In the genomic region with DNA sequence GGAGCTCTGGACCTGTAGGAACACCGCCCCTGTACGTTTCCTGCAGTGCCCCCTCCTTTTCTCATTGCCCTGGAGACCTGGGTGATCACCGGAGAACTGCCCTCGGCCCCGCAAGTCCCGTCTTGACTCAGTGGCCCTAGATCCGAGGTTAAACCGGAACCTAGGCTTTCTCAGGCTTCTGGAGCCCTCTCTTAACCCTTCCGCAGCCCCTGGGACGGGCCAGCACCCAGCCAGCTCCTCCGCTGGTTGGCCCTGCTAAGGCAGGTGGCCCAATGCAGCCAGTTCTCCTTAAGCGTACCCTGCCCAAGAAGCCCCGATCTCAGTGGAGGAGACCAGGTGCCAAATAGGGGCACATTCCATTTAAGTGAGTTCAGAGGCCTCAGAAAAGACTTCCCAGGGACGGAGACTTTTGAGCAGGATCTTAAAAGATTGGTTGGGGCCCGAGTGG, we compare ENCODE assay signal across 1 cellular context.
TF ChIP-seq lines count a peak whose summit lies in the region.

No MANE protein-coding gene starts in this region.

TF ChIP-seq in WTC11, 78 proteins besides CTCF, POLR2A, EP300 and RAD21 (continued from another document):
- TF ChIP-seq, protein P1, sequence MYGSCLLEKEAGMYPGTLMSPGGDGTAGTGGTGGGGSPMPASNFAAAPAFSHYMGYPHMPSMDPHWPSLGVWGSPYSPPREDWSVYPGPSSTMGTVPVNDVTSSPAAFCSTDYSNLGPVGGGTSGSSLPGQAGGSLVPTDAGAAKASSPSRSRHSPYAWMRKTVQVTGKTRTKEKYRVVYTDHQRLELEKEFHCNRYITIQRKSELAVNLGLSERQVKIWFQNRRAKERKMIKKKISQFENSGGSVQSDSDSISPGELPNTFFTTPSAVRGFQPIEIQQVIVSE (CRISPR knock-in tag; IDR thresholded peaks at IDR 0.05; ENCODE audit: borderline replicate concordance), result no peak
- TF ChIP-seq EMX1 (CRISPR knock-in tag; IDR thresholded peaks at IDR 0.05) (no peak), ELF4 (CRISPR knock-in tag; IDR thresholded peaks at IDR 0.05; ENCODE audit: low read depth) (no peak), ZNF671 (CRISPR knock-in tag; IDR thresholded peaks at IDR 0.05) (no peak), MYBL2 (CRISPR knock-in tag; IDR thresholded peaks at IDR 0.05) (no peak)
- TF ChIP-seq, protein P2, sequence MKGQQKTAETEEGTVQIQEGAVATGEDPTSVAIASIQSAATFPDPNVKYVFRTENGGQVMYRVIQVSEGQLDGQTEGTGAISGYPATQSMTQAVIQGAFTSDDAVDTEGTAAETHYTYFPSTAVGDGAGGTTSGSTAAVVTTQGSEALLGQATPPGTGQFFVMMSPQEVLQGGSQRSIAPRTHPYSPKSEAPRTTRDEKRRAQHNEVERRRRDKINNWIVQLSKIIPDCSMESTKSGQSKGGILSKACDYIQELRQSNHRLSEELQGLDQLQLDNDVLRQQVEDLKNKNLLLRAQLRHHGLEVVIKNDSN (CRISPR knock-in tag; IDR thresholded peaks at IDR 0.05), result no peak
- TF ChIP-seq, protein P3, sequence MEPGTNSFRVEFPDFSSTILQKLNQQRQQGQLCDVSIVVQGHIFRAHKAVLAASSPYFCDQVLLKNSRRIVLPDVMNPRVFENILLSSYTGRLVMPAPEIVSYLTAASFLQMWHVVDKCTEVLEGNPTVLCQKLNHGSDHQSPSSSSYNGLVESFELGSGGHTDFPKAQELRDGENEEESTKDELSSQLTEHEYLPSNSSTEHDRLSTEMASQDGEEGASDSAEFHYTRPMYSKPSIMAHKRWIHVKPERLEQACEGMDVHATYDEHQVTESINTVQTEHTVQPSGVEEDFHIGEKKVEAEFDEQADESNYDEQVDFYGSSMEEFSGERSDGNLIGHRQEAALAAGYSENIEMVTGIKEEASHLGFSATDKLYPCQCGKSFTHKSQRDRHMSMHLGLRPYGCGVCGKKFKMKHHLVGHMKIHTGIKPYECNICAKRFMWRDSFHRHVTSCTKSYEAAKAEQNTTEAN (CRISPR knock-in tag; IDR thresholded peaks at IDR 0.05), result no peak
- TF ChIP-seq, protein P4, sequence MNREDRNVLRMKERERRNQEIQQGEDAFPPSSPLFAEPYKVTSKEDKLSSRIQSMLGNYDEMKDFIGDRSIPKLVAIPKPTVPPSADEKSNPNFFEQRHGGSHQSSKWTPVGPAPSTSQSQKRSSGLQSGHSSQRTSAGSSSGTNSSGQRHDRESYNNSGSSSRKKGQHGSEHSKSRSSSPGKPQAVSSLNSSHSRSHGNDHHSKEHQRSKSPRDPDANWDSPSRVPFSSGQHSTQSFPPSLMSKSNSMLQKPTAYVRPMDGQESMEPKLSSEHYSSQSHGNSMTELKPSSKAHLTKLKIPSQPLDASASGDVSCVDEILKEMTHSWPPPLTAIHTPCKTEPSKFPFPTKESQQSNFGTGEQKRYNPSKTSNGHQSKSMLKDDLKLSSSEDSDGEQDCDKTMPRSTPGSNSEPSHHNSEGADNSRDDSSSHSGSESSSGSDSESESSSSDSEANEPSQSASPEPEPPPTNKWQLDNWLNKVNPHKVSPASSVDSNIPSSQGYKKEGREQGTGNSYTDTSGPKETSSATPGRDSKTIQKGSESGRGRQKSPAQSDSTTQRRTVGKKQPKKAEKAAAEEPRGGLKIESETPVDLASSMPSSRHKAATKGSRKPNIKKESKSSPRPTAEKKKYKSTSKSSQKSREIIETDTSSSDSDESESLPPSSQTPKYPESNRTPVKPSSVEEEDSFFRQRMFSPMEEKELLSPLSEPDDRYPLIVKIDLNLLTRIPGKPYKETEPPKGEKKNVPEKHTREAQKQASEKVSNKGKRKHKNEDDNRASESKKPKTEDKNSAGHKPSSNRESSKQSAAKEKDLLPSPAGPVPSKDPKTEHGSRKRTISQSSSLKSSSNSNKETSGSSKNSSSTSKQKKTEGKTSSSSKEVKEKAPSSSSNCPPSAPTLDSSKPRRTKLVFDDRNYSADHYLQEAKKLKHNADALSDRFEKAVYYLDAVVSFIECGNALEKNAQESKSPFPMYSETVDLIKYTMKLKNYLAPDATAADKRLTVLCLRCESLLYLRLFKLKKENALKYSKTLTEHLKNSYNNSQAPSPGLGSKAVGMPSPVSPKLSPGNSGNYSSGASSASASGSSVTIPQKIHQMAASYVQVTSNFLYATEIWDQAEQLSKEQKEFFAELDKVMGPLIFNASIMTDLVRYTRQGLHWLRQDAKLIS (CRISPR knock-in tag; IDR thresholded peaks at IDR 0.05; ENCODE audit: borderline replicate concordance), result no peak
- TF ChIP-seq, protein P5, sequence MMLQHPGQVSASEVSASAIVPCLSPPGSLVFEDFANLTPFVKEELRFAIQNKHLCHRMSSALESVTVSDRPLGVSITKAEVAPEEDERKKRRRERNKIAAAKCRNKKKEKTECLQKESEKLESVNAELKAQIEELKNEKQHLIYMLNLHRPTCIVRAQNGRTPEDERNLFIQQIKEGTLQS (CRISPR knock-in tag; conservative IDR thresholded peaks at IDR 0.05), result no peak
